ENCODE assay signal across 19 cellular contexts in the genomic region with DNA sequence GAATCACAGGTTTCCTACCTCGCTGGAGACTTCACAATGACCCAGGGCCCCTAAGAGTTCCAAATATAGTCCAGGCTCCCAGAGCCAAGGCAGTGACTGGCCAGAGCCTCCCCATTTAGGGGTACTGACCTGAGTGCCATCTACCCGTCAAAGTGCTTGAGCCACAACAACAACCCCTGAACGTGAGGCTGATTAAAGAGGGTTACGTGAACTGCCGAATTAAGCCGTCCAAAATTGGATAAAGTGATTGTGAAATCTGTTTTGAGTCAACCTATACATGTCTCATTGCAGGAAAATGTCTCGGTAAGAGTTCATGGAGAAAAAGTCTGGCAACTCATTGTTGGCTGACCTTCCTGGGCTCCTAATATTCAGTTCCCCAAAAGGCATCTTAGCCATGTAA.
DNase-seq lines count a peak whose midpoint lies in the region; ATAC-seq and TF ChIP-seq lines count a peak whose summit lies in the region.
"Had no signal": no experiment of that assay in that cellular context is flagged by ENCODE, and none has a peak within 500 bp of the region (broad histone marks: within the 10 kb centered on the region; RNA-seq: fewer than 3 reads in every experiment).

No MANE protein-coding gene starts in this region.

- H3K27ac ChIP-seq in ACC112 (ENCODE audit: low read depth, low read length), result peak overlapping the region; percentile 97
- H3K27ac ChIP-seq in IMR-90 (ENCODE audit: insufficient read depth, low read length), result no peak overlapping the region
- no peak overlapping the region for H3K27ac ChIP-seq in coronary artery
- H3K27ac ChIP-seq in esophagus muscularis mucosa (replicated peaks in 1 of 4), result no peak overlapping the region
- no peak overlapping the region for H3K27ac ChIP-seq in naive thymus-derived CD4-positive, alpha-beta T cell (ENCODE audit: low read depth, low read length)
- H3K27ac ChIP-seq: Peyer's patch, upper lobe of right lung had no signal

- peak; percentile 72 for DNase-seq in IMR-90
- peak; percentile 28 for DNase-seq in coronary artery (ENCODE audit: low spot score)
- DNase-seq in iris pigment epithelial cell (ENCODE audit: low read depth), result peak; percentile 76
- no peak for DNase-seq in esophagus muscularis mucosa (ENCODE audit: extremely low spot score)
- DNase-seq in H4 (ENCODE audit: low spot score), result no peak
- no peak for DNase-seq in naive thymus-derived CD4-positive, alpha-beta T cell
- DNase-seq in activated T-cell treated with anti-CD3 and anti-CD28 coated beads, Interleukin-2, amount 50 U/mL, for 72 hours, result no peak
- DNase-seq: effector CD4-positive, alpha-beta T cell; immature natural killer cell; MG63; NCI-H2029; Peyer's patch; upper lobe of right lung had no signal

- TF ChIP-seq POLR2A in IMR-90 (IDR thresholded peaks at IDR 0.05; ENCODE audit: low read depth, low read length), result no peak
- TF ChIP-seq POLR2A in esophagus muscularis mucosa (IDR thresholded peaks at IDR 0.05; ENCODE audit: low read depth), result no peak

- TF ChIP-seq RAD21 in IMR-90 (IDR thresholded peaks at IDR 0.05; ENCODE audit: low read length), result no peak

- peaks cover 0 to 5% (median 0%) of the 10 kb centered on the region in 11 donors for H3K9me3 Mint-ChIP-seq in naive thymus-derived CD4-positive, alpha-beta T cell
- no peaks in the 10 kb centered on the region for H3K9me3 Mint-ChIP-seq in activated T-cell treated with anti-CD3 and anti-CD28 coated beads, Interleukin-2, amount 50 U/mL, for 72 hours
- H3K9me3 Mint-ChIP-seq: brain; immature natural killer cell; stimulated activated effector memory CD8-positive, alpha-beta T cell treated with anti-CD3 and anti-CD28 coated beads, Interleukin-12 subunit alpha, Interleukin-12 subunit beta, amount 100 ng/mL, for 72 hours; WTC11 had no signal

- H3K9ac ChIP-seq in IMR-90 (ENCODE audit: low read depth, low read length), result no peak overlapping the region

- H2AFZ ChIP-seq in ACC112 (ENCODE audit: low read length, unreplicated experiment) (peak overlapping the region; percentile 92), IMR-90 (replicated peaks; ENCODE audit: low read length, poor library complexity) (peak overlapping the region; percentile 59)

- H3K4me1 ChIP-seq in ACC112 (ENCODE audit: control insufficient read depth, insufficient read depth, low read length, unreplicated experiment) (peaks cover 29% of the 10 kb centered on the region), IMR-90 (ENCODE audit: control insufficient read depth, insufficient read depth, low read length) (peaks cover 17% of the 10 kb centered on the region), esophagus muscularis mucosa (peaks cover 0 to 15% (median 7%) of the 10 kb centered on the region in 4 donors)
- no peaks in the 10 kb centered on the region for H3K4me1 ChIP-seq in naive thymus-derived CD4-positive, alpha-beta T cell (ENCODE audit: control insufficient read depth in 2 of 2, insufficient read depth in 2 of 2, low read length in 2 of 2)
- H3K4me1 ChIP-seq: Peyer's patch, upper lobe of right lung had no signal

- TF ChIP-seq CTCF in IMR-90 (conservative IDR thresholded peaks at IDR 0.05; ENCODE audit: low read depth, low read length) (no peak), coronary artery (IDR thresholded peaks at IDR 0.05) (no peak), esophagus muscularis mucosa (IDR thresholded peaks at IDR 0.05) (no peak)

- no peak for TF ChIP-seq EP300 in esophagus muscularis mucosa (IDR thresholded peaks at IDR 0.05)

- WGBS in IMR-90 (ENCODE audit: extremely low coverage in 2 of 2, insufficient read length in 1 of 2), 2 experiments, result no CpG with 5 or more reads among the region's 7 CpGs
- WGBS in esophagus muscularis mucosa, result 92% methylated on average over 7 of the region's 7 CpGs

- peaks cover 18% of the 10 kb centered on the region for H3K9me1 ChIP-seq in IMR-90 (ENCODE audit: insufficient read depth, low read length)

- H3K79me1 ChIP-seq in IMR-90 (ENCODE audit: low read depth in 1 of 2, low read length in 2 of 2), result no peaks in the 10 kb centered on the region

- H2AK9ac ChIP-seq in IMR-90 (replicated peaks; ENCODE audit: low read depth, low read length, poor library complexity), result no peak overlapping the region

- POLR2A ChIA-PET in IMR-90 (lab: Charles Lee; ENCODE audit: unreplicated experiment), result no interaction called here
- POLR2A ChIA-PET in naive thymus-derived CD4-positive, alpha-beta T cell (lab: Charles Lee), result no interaction called here

- peak overlapping the region; percentile 97 for H3K18ac ChIP-seq in IMR-90 (ENCODE audit: low read depth, low read length)

- no peaks in the 10 kb centered on the region for H3K4me1 Mint-ChIP-seq in naive thymus-derived CD4-positive, alpha-beta T cell
- no peaks in the 10 kb centered on the region for H3K4me1 Mint-ChIP-seq in activated T-cell treated with anti-CD3 and anti-CD28 coated beads, Interleukin-2, amount 50 U/mL, for 72 hours (ENCODE audit: low read depth)
- H3K4me1 Mint-ChIP-seq: brain; immature natural killer cell; memory B cell; stimulated activated effector memory CD8-positive, alpha-beta T cell treated with anti-CD3 and anti-CD28 coated beads, Interleukin-12 subunit alpha, Interleukin-12 subunit beta, amount 100 ng/mL, for 72 hours had no signal

- no peak for ATAC-seq in IMR-90 (ENCODE audit: low read depth)
- ATAC-seq in naive thymus-derived CD4-positive, alpha-beta T cell, result no peak
- no peak for ATAC-seq in activated T-cell treated with anti-CD3 and anti-CD28 coated beads, Interleukin-2, amount 50 U/mL, for 72 hours (replicated peaks in 1 of 2)
- ATAC-seq: stimulated activated effector memory CD8-positive, alpha-beta T cell treated with anti-CD3 and anti-CD28 coated beads, Interleukin-12 subunit alpha, Interleukin-12 subunit beta, amount 100 ng/mL, for 72 hours; upper lobe of right lung; WTC11 had no signal

- peak overlapping the region; percentile 98 for H2BK20ac ChIP-seq in IMR-90 (ENCODE audit: low read depth, low read length)

- peaks cover 0 to 21% (median 12%) of the 10 kb centered on the region in 5 donors for H3K27me3 Mint-ChIP-seq in naive thymus-derived CD4-positive, alpha-beta T cell
- no peaks in the 10 kb centered on the region for H3K27me3 Mint-ChIP-seq in activated T-cell treated with anti-CD3 and anti-CD28 coated beads, Interleukin-2, amount 50 U/mL, for 72 hours (ENCODE audit: low read depth)
- H3K27me3 Mint-ChIP-seq: brain had no signal

- H3K9me3 ChIP-seq in IMR-90 (ENCODE audit: control insufficient read depth, insufficient read depth, low read length), result no peaks in the 10 kb centered on the region
- no peaks in the 10 kb centered on the region for H3K9me3 ChIP-seq in esophagus muscularis mucosa
- no peaks in the 10 kb centered on the region for H3K9me3 ChIP-seq in naive thymus-derived CD4-positive, alpha-beta T cell (ENCODE audit: control insufficient read depth in 2 of 3, low read length in 3 of 3)
- H3K9me3 ChIP-seq: MG63, Peyer's patch, upper lobe of right lung had no signal

- CTCF ChIA-PET in IMR-90 (lab: Yijun Ruan, JAX), result no interaction called here
- CTCF ChIA-PET in naive thymus-derived CD4-positive, alpha-beta T cell (lab: Charles Lee), result no interaction called here

- H2BK120ac ChIP-seq in IMR-90 (ENCODE audit: low read depth, low read length), result peak overlapping the region; percentile 99

- H4K5ac ChIP-seq in IMR-90 (ENCODE audit: low read depth, low read length), result peak overlapping the region; percentile 92; the same call in 1 of the 2 replicates

- BruUV-seq in IMR-90 (replicated peaks; lab: Mats Ljungman, UMichigan), result no TSS peak

- no peak overlapping the region for H3K56ac ChIP-seq in IMR-90 (ENCODE audit: extremely low read depth, insufficient read depth, low read length)

- H3K4me2 ChIP-seq in IMR-90 (ENCODE audit: low read depth, low read length), result no peak overlapping the region

- H2AK5ac ChIP-seq in IMR-90 (ENCODE audit: low read depth, low read length), result peak overlapping the region; percentile 84

- H3K14ac ChIP-seq in IMR-90 (replicated peaks; ENCODE audit: low read depth, low read length), result peak overlapping the region; percentile 93

- H3K4ac ChIP-seq in IMR-90 (ENCODE audit: low read depth, low read length), result peak overlapping the region; percentile 92

- H3K79me2 ChIP-seq in ACC112 (ENCODE audit: control insufficient read depth, insufficient read depth, low read length, unreplicated experiment), result no peaks in the 10 kb centered on the region

- H3K4me3 ChIP-seq in ACC112 (ENCODE audit: low read depth, low read length) (0 out of 2 replicates have a peak overlapping the region, but pooled peaks have one; percentile 3), IMR-90 (ENCODE audit: insufficient read depth, low read depth, low read length) (no peak overlapping the region), coronary artery (no peak overlapping the region), esophagus muscularis mucosa (no peak overlapping the region)
- H3K4me3 ChIP-seq in naive thymus-derived CD4-positive, alpha-beta T cell (ENCODE audit: low read length), result no peak overlapping the region
- H3K4me3 ChIP-seq: MG63, Peyer's patch, skin epidermis, upper lobe of right lung had no signal

- H3K4me3 Mint-ChIP-seq in naive thymus-derived CD4-positive, alpha-beta T cell, result no peak overlapping the region
- no peak overlapping the region for H3K4me3 Mint-ChIP-seq in activated T-cell treated with anti-CD3 and anti-CD28 coated beads, Interleukin-2, amount 50 U/mL, for 72 hours
- H3K4me3 Mint-ChIP-seq: brain; immature natural killer cell; memory B cell; stimulated activated effector memory CD8-positive, alpha-beta T cell treated with anti-CD3 and anti-CD28 coated beads, Interleukin-12 subunit alpha, Interleukin-12 subunit beta, amount 100 ng/mL, for 72 hours; WTC11 had no signal

- H3K27ac Mint-ChIP-seq in naive thymus-derived CD4-positive, alpha-beta T cell, result no peak overlapping the region
- no peak overlapping the region for H3K27ac Mint-ChIP-seq in activated T-cell treated with anti-CD3 and anti-CD28 coated beads, Interleukin-2, amount 50 U/mL, for 72 hours
- H3K27ac Mint-ChIP-seq: brain; immature natural killer cell; memory B cell; stimulated activated effector memory CD8-positive, alpha-beta T cell treated with anti-CD3 and anti-CD28 coated beads, Interleukin-12 subunit alpha, Interleukin-12 subunit beta, amount 100 ng/mL, for 72 hours; WTC11 had no signal

- H4K20me1 ChIP-seq in IMR-90 (ENCODE audit: insufficient read depth, low read length), result no peaks in the 10 kb centered on the region

- H2BK5ac ChIP-seq in IMR-90 (ENCODE audit: low read depth, low read length, poor library complexity, severe bottlenecking), result peak overlapping the region; percentile 91

- peaks cover 0 to 4% (median 0%) of the 10 kb centered on the region in 5 donors for H3K36me3 Mint-ChIP-seq in naive thymus-derived CD4-positive, alpha-beta T cell
- no peaks in the 10 kb centered on the region for H3K36me3 Mint-ChIP-seq in activated T-cell treated with anti-CD3 and anti-CD28 coated beads, Interleukin-2, amount 50 U/mL, for 72 hours (ENCODE audit: insufficient read depth in 2 of 2)
- H3K36me3 Mint-ChIP-seq: brain; immature natural killer cell; memory B cell; stimulated activated effector memory CD8-positive, alpha-beta T cell treated with anti-CD3 and anti-CD28 coated beads, Interleukin-12 subunit alpha, Interleukin-12 subunit beta, amount 100 ng/mL, for 72 hours; WTC11 had no signal

- dilution Hi-C loops in IMR-90 (cut with HindIII; ENCODE audit: low sequenced_read_pairs, unreplicated experiment), result no loop called here

- no peaks in the 10 kb centered on the region for H3K27me3 ChIP-seq in ACC112 (ENCODE audit: insufficient read depth, low read length)
- 0 out of 2 replicates have a peak, but pooled peaks cover under 1% of the 10 kb centered on the region for H3K27me3 ChIP-seq in IMR-90 (ENCODE audit: control insufficient read depth, insufficient read depth, low read length)
- H3K27me3 ChIP-seq in esophagus muscularis mucosa, result no peaks in the 10 kb centered on the region
- no peaks in the 10 kb centered on the region for H3K27me3 ChIP-seq in naive thymus-derived CD4-positive, alpha-beta T cell (ENCODE audit: control insufficient read depth in 2 of 2, insufficient read depth in 2 of 2, low read length in 2 of 2)
- H3K27me3 ChIP-seq: MG63, Peyer's patch, upper lobe of right lung had no signal

- peak overlapping the region; percentile 81 to 98; a peak in 3 of 4 replicates for H4K8ac ChIP-seq in IMR-90 (ENCODE audit: low read depth in 2 of 2, low read length in 2 of 2)

- peak overlapping the region; percentile 99 for H4K91ac ChIP-seq in IMR-90 (ENCODE audit: insufficient read depth, low read depth, low read length)

- no peaks in the 10 kb centered on the region for H3K36me3 ChIP-seq in ACC112 (ENCODE audit: insufficient read depth, low read length)
- H3K36me3 ChIP-seq in IMR-90 (ENCODE audit: control insufficient read depth, insufficient read depth, low read length), result no peaks in the 10 kb centered on the region
- H3K36me3 ChIP-seq in esophagus muscularis mucosa, result no peaks in the 10 kb centered on the region
- H3K36me3 ChIP-seq in naive thymus-derived CD4-positive, alpha-beta T cell (ENCODE audit: control insufficient read depth in 2 of 3, insufficient read depth in 3 of 3, low read length in 3 of 3), result no peaks in the 10 kb centered on the region
- H3K36me3 ChIP-seq: MG63, Peyer's patch, upper lobe of right lung had no signal

- in situ Hi-C loops in IMR-90 (cut with MboI; ENCODE audit: low sequenced_read_pairs), result no loop called here

- peak overlapping the region; percentile 81; the same call in 2 of the 3 replicates for H2BK15ac ChIP-seq in IMR-90 (ENCODE audit: low read depth, low read length)

- H3K23ac ChIP-seq in IMR-90 (ENCODE audit: low read depth, low read length), result peak overlapping the region; percentile 12; the same call in 1 of the 2 replicates

- intact Hi-C loops in IMR-90 (cut with micrococcal nuclease) (no loop called here), esophagus muscularis mucosa (cut with DNase I) (no loop called here)
- intact Hi-C loops in naive thymus-derived CD4-positive, alpha-beta T cell (cut with micrococcal nuclease), result no loop called here

Comparison
In these comparisons a context has a peak if more than half of its experiments do, and no peak if none do; other contexts are left out.
1. DNase-seq: peak in IMR-90 (single experiment), coronary artery (single experiment) and iris pigment epithelial cell (single experiment); none in esophagus muscularis mucosa (single experiment), H4 (single experiment), naive thymus-derived CD4-positive, alpha-beta T cell (0 of 9) and activated T-cell treated with anti-CD3 and anti-CD28 coated beads, Interleukin-2, amount 50 U/mL, for 72 hours (0 of 2).